In genomic region chr4:85672116-85672515, GRCh38 we compare ENCODE assay signal across 19 cellular contexts.
A peak's percentile ranks its signal among the peaks of the same experiment; 100 is the strongest.
DNase-seq lines count a peak whose midpoint lies in the region; ATAC-seq and TF ChIP-seq lines count a peak whose summit lies in the region.
"Had no signal": no experiment of that assay in that cellular context is flagged by ENCODE, and none has a peak within 500 bp of the region (broad histone marks: within the 10 kb centered on the region; RNA-seq: fewer than 3 reads in every experiment).

No MANE protein-coding gene starts in this region.

- peaks cover 29% of the 10 kb centered on the region for H3K36me3 Mint-ChIP-seq in stimulated activated memory B cell treated with anti-CD40 and anti-IgM and Interleukin-4, amounts not matched to agents 10 μg/mL and 1 μg/mL and 100 μg/mL, for 72 hours
- no peaks in the 10 kb centered on the region for H3K36me3 Mint-ChIP-seq in activated CD4-positive, alpha-beta memory T cell treated with anti-CD3 and anti-CD28 coated beads, Interleukin-2, amount 10 ng/mL, durations not matched to agents 7 days and 5 days (ENCODE audit: low read depth)
- H3K36me3 Mint-ChIP-seq: CD4-positive, CD25-positive, alpha-beta regulatory T cell; naive thymus-derived CD4-positive, alpha-beta T cell had no signal

- H3K4me1 Mint-ChIP-seq in stimulated activated memory B cell treated with anti-CD40 and anti-IgM and Interleukin-4, amounts not matched to agents 10 μg/mL and 1 μg/mL and 100 μg/mL, for 72 hours, result peaks cover 64% of the 10 kb centered on the region
- no peaks in the 10 kb centered on the region for H3K4me1 Mint-ChIP-seq in activated CD4-positive, alpha-beta memory T cell treated with anti-CD3 and anti-CD28 coated beads, Interleukin-2, amount 10 ng/mL, durations not matched to agents 7 days and 5 days
- H3K4me1 Mint-ChIP-seq: CD4-positive, CD25-positive, alpha-beta regulatory T cell; naive thymus-derived CD4-positive, alpha-beta T cell; T-helper 17 cell had no signal

- H3K36me3 ChIP-seq in psoas muscle (ENCODE audit: insufficient read depth in 1 of 2, low read depth in 1 of 2), result no peaks in the 10 kb centered on the region

- peak overlapping the region; percentile 64 for H3K27ac Mint-ChIP-seq in stimulated activated memory B cell treated with anti-CD40 and anti-IgM and Interleukin-4, amounts not matched to agents 10 μg/mL and 1 μg/mL and 100 μg/mL, for 72 hours
- H3K27ac Mint-ChIP-seq in activated CD4-positive, alpha-beta memory T cell treated with anti-CD3 and anti-CD28 coated beads, Interleukin-2, amount 10 ng/mL, durations not matched to agents 7 days and 5 days, result no peak overlapping the region
- H3K27ac Mint-ChIP-seq: activated T-helper 2 cell treated with anti-CD3 and anti-CD28 coated beads, Interferon-gamma antibody, Interleukin-2, Interleukin-4, amounts not matched to agents 10 μg/mL and 5 μg/mL and 100 μg/mL, durations not matched to agents 14 hours and 24 hours and 36 hours; CD4-positive, CD25-positive, alpha-beta regulatory T cell; effector memory CD8-positive, alpha-beta T cell; naive thymus-derived CD4-positive, alpha-beta T cell; T-helper 17 cell had no signal

- H3K4me3 Mint-ChIP-seq in stimulated activated memory B cell treated with anti-CD40 and anti-IgM and Interleukin-4, amounts not matched to agents 10 μg/mL and 1 μg/mL and 100 μg/mL, for 72 hours, result no peak overlapping the region
- H3K4me3 Mint-ChIP-seq in activated CD4-positive, alpha-beta memory T cell treated with anti-CD3 and anti-CD28 coated beads, Interleukin-2, amount 10 ng/mL, durations not matched to agents 7 days and 5 days, result no peak overlapping the region
- H3K4me3 Mint-ChIP-seq: CD4-positive, CD25-positive, alpha-beta regulatory T cell; effector memory CD8-positive, alpha-beta T cell; naive thymus-derived CD4-positive, alpha-beta T cell; T-helper 17 cell had no signal

- intact Hi-C loops in psoas muscle (cut with DNase I), result no loop called here

- no peaks in the 10 kb centered on the region for H3K27me3 Mint-ChIP-seq in stimulated activated memory B cell treated with anti-CD40 and anti-IgM and Interleukin-4, amounts not matched to agents 10 μg/mL and 1 μg/mL and 100 μg/mL, for 72 hours
- no peaks in the 10 kb centered on the region for H3K27me3 Mint-ChIP-seq in activated CD4-positive, alpha-beta memory T cell treated with anti-CD3 and anti-CD28 coated beads, Interleukin-2, amount 10 ng/mL, durations not matched to agents 7 days and 5 days
- H3K27me3 Mint-ChIP-seq: CD4-positive, CD25-positive, alpha-beta regulatory T cell; effector memory CD8-positive, alpha-beta T cell; naive thymus-derived CD4-positive, alpha-beta T cell; T-helper 17 cell had no signal

- CTCF ChIA-PET in activated CD4-positive, alpha-beta memory T cell treated with anti-CD3 and anti-CD28 coated beads, Interleukin-2, amount 10 ng/mL, durations not matched to agents 7 days and 5 days (lab: Charles Lee), result no interaction called here

- no peak overlapping the region for H3K27ac ChIP-seq in psoas muscle

- no peak for ATAC-seq in stimulated activated memory B cell treated with anti-CD40 and anti-IgM and Interleukin-4, amounts not matched to agents 10 μg/mL and 1 μg/mL and 100 μg/mL, for 72 hours
- no peak for ATAC-seq in psoas muscle
- no peak for ATAC-seq in HG03159 (IDR thresholded peaks at IDR 0.05; ENCODE audit: unreplicated experiment)
- ATAC-seq: activated CD4-positive, CD25-positive, alpha-beta regulatory T cell treated with anti-CD3 and anti-CD28 coated beads, Interleukin-2, amount 50 U/mL, for 24 hours; effector memory CD8-positive, alpha-beta T cell; T-helper 17 cell had no signal

- no peaks in the 10 kb centered on the region for H3K27me3 ChIP-seq in psoas muscle (ENCODE audit: insufficient read depth in 3 of 3, low read length in 2 of 3)

- POLR2A ChIA-PET in activated CD4-positive, alpha-beta memory T cell treated with anti-CD3 and anti-CD28 coated beads, Interleukin-2, amount 10 ng/mL, durations not matched to agents 7 days and 5 days (lab: Charles Lee), result no interaction called here

- TF ChIP-seq CTCF in psoas muscle (IDR thresholded peaks at IDR 0.05), result no peak

- WGBS in psoas muscle, 3 donors, result 65 to 69% (median 66%) methylated on average over 3 of the region's 3 CpGs

- H3K4me1 ChIP-seq in psoas muscle, result no peaks in the 10 kb centered on the region

- no peaks in the 10 kb centered on the region for H3K9me3 ChIP-seq in psoas muscle

- H3K9me3 Mint-ChIP-seq in stimulated activated memory B cell treated with anti-CD40 and anti-IgM and Interleukin-4, amounts not matched to agents 10 μg/mL and 1 μg/mL and 100 μg/mL, for 72 hours, result no peaks in the 10 kb centered on the region
- peaks cover 2% of the 10 kb centered on the region for H3K9me3 Mint-ChIP-seq in activated CD4-positive, alpha-beta memory T cell treated with anti-CD3 and anti-CD28 coated beads, Interleukin-2, amount 10 ng/mL, durations not matched to agents 7 days and 5 days
- H3K9me3 Mint-ChIP-seq: activated T-helper 2 cell treated with anti-CD3 and anti-CD28 coated beads, Interferon-gamma antibody, Interleukin-2, Interleukin-4, amounts not matched to agents 10 μg/mL and 5 μg/mL and 100 μg/mL, durations not matched to agents 14 hours and 24 hours and 36 hours had no signal

- peak; percentile 61 for DNase-seq in EH (ENCODE audit: low read depth)
- DNase-seq in MV-4-11 (lab: John Stamatoyannopoulos, UW), result peak; percentile 17
- peak; percentile 79 for DNase-seq in fibroblast of peridontal ligament (ENCODE audit: extremely low read depth)
- DNase-seq in activated CD4-positive, alpha-beta memory T cell treated with anti-CD3 and anti-CD28 coated beads, Interleukin-2, amount 10 ng/mL, durations not matched to agents 7 days and 5 days, result no peak
- DNase-seq in psoas muscle, result no peak
- DNase-seq: amniotic stem cell; CD4-positive, CD25-positive, alpha-beta regulatory T cell; effector memory CD8-positive, alpha-beta T cell; HCEC 1CT; naive thymus-derived CD4-positive, alpha-beta T cell; NCI-H187; NCI-H446; NK-92 treated with Interleukin-12 subunit alpha and Interleukin-12 subunit beta, amount 100 ng/mL, for 24 hours; T-helper 17 cell; trophoblast cell had no signal

- H3K4me3 ChIP-seq in psoas muscle, result no peak overlapping the region

Comparison
In these comparisons a context has a peak if more than half of its experiments do, and no peak if none do; other contexts are left out.
1. DNase-seq: peak in EH (single experiment), MV-4-11 (single experiment) and fibroblast of peridontal ligament (single experiment); none in activated CD4-positive, alpha-beta memory T cell treated with anti-CD3 and anti-CD28 coated beads, Interleukin-2, amount 10 ng/mL, durations not matched to agents 7 days and 5 days (single experiment) and psoas muscle (0 of 2).